18 cellular contexts compared by ENCODE assay signal in genomic region chr13:67225252-67226159, GRCh38. TPM values are rescaled to one million over a fixed set of nuclear protein-coding genes. Genes with fewer than 3 reads are reported as not detected.
DNase-seq lines count a peak whose midpoint lies in the region; ATAC-seq and TF ChIP-seq lines count a peak whose summit lies in the region.
"Had no signal": no experiment of that assay in that cellular context is flagged by ENCODE, and none has a peak within 500 bp of the region (broad histone marks: within the 10 kb centered on the region; RNA-seq: fewer than 3 reads in every experiment).

No MANE protein-coding gene starts in this region.

- H3K36me3 Mint-ChIP-seq in chondrocyte (ENCODE audit: low read depth) (no peaks in the 10 kb centered on the region), nephron (ENCODE audit: low read depth) (peaks cover 23% of the 10 kb centered on the region)
- H3K36me3 Mint-ChIP-seq: activated naive CD4-positive, alpha-beta T cell treated with anti-CD3 and anti-CD28 coated beads, Interleukin-2, amount 50 U/mL, for 72 hours; CD4-positive, alpha-beta memory T cell; memory B cell; natural killer cell had no signal

- peak overlapping the region; percentile 78 for H3K27ac ChIP-seq in temporal lobe (ENCODE audit: low read depth, low read length)
- H3K27ac ChIP-seq: upper lobe of left lung had no signal

- H3K27me3 Mint-ChIP-seq in chondrocyte (ENCODE audit: low read depth) (no peaks in the 10 kb centered on the region), nephron (ENCODE audit: low read depth) (no peaks in the 10 kb centered on the region)

- H3K27ac Mint-ChIP-seq in chondrocyte (ENCODE audit: unreplicated experiment) (no peak overlapping the region), nephron (peak overlapping the region in 1 of 3 experiments; percentile 69)
- H3K27ac Mint-ChIP-seq: activated naive CD4-positive, alpha-beta T cell treated with anti-CD3 and anti-CD28 coated beads, Interleukin-2, amount 50 U/mL, for 72 hours; CD4-positive, alpha-beta memory T cell; GM23338; memory B cell; natural killer cell had no signal

- intact Hi-C loops in Right ventricle myocardium inferior (cut with DNase I) (loop anchor here (5.0 kb wide), 1 partner anchor 1568 kb away; no protein-coding TSS in a partner anchor), Right ventricle myocardium superior (cut with DNase I) (loop anchor here (5.0 to 10.0 kb wide), 2 partner anchors 148 to 1291 kb away; no protein-coding TSS in a partner anchor)

- H3K4me1 Mint-ChIP-seq in chondrocyte (ENCODE audit: low read depth) (peaks cover 34% of the 10 kb centered on the region), nephron (peaks cover 42% of the 10 kb centered on the region)

- TF ChIP-seq CTCF in chondrocyte (IDR thresholded peaks at IDR 0.05) (no peak), nephron (IDR thresholded peaks at IDR 0.05; ENCODE audit: unreplicated experiment in 3 of 3) (no peak)

- no peak overlapping the region for H3K4me3 Mint-ChIP-seq in chondrocyte (ENCODE audit: unreplicated experiment)
- H3K4me3 Mint-ChIP-seq in nephron, result peak overlapping the region; percentile 74 to 79 (median 75)
- H3K4me3 Mint-ChIP-seq: CD4-positive, alpha-beta memory T cell; GM23338; memory B cell; natural killer cell had no signal

- H3K9me3 Mint-ChIP-seq in chondrocyte (ENCODE audit: low read depth), result no peaks in the 10 kb centered on the region
- no peaks in the 10 kb centered on the region for H3K9me3 Mint-ChIP-seq in nephron
- H3K9me3 Mint-ChIP-seq: activated naive CD4-positive, alpha-beta T cell treated with anti-CD3 and anti-CD28 coated beads, Interleukin-2, amount 50 U/mL, for 72 hours; GM23338; memory B cell; natural killer cell had no signal

- DNase-seq in Right ventricle myocardium inferior (ENCODE audit: missing footprints), result peak; percentile 56
- DNase-seq in Right ventricle myocardium superior, result no peak
- peak; percentile 37 for DNase-seq in chondrocyte (ENCODE audit: low spot score)
- DNase-seq in NCI-H526 treated with DMSO at 0.1 percent for 48 hours (lab: John Stamatoyannopoulos, UW), result no peak
- DNase-seq in DMS153 treated with DMSO at 0.1 percent for 48 hours (lab: John Stamatoyannopoulos, UW; ENCODE audit: unreplicated experiment), result no peak
- DNase-seq: activated CD4-positive, alpha-beta T cell treated with anti-CD3 and anti-CD28 coated beads, Interleukin-2, amount 50 U/mL, for 4 hours; CD4-positive, alpha-beta memory T cell; DMS79; natural killer cell; NCI-H1436 treated with DMSO at 0.1 percent for 48 hours; T-helper 1 cell had no signal

- no peak for ATAC-seq in Right ventricle myocardium inferior
- ATAC-seq in Right ventricle myocardium superior (ENCODE audit: poor library complexity), result no peak
- no peak for ATAC-seq in HG03565 (IDR thresholded peaks at IDR 0.05; ENCODE audit: unreplicated experiment)
- ATAC-seq: activated naive CD4-positive, alpha-beta T cell treated with anti-CD3 and anti-CD28 coated beads, Interleukin-2, amount 50 U/mL, for 72 hours; GM23338; natural killer cell had no signal

RNA-seq across cellular contexts. Expression of gene PCDH9, which starts 4.6 kb away (rescaled TPM):
- total RNA-seq in Right ventricle myocardium inferior (9.9 TPM), Right ventricle myocardium superior (10.0 TPM), chondrocyte (9.8 to 45.4 TPM (median 10.1 TPM) in 3 replicates), temporal lobe (59.0 TPM)

Comparison
In these comparisons a context has a peak if more than half of its experiments do, and no peak if none do; other contexts are left out.
1. DNase-seq: peak in Right ventricle myocardium inferior (single experiment) and chondrocyte (single experiment); none in Right ventricle myocardium superior (single experiment), NCI-H526 treated with DMSO at 0.1 percent for 48 hours (single experiment) and DMS153 treated with DMSO at 0.1 percent for 48 hours (single experiment).